ENCODE assay signal across 22 cellular contexts in the genomic region with DNA sequence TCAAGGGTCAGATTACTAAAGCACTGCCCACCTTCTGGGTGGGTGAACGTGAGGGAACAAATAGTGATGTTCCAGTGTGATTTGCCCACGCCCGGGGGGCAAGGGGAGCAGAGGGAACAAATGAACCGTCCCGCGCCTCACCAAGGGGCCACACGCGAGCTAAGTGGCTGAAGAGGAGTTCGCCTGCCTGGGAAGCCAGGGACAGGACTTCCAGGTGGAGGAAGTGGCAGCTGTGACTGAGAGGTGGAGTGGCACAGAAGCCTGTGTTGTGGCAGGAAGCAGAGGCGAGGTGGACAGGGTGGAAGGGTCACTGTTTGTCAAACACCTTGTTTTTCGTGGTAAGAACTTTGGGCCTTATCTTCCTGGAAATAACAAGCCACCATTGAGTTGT. TPM values are rescaled to one million over a fixed set of nuclear protein-coding genes. Genes with fewer than 3 reads are reported as not detected.
DNase-seq lines count a peak whose midpoint lies in the region; ATAC-seq and TF ChIP-seq lines count a peak whose summit lies in the region.
"Had no signal": no experiment of that assay in that cellular context is flagged by ENCODE, and none has a peak within 500 bp of the region (broad histone marks: within the 10 kb centered on the region; RNA-seq: fewer than 3 reads in every experiment).

No MANE protein-coding gene starts in this region.

- H3K79me2 ChIP-seq in neural progenitor cell (ENCODE audit: low read depth) (no peaks in the 10 kb centered on the region), OCI-LY7 (ENCODE audit: insufficient read depth, low read depth, low read length) (no peaks in the 10 kb centered on the region)

- H3K4me1 Mint-ChIP-seq in WTC11 (peaks cover 40% of the 10 kb centered on the region), neural progenitor cell (peaks cover 25% of the 10 kb centered on the region)

- TF ChIP-seq CTCF in WTC11 (IDR thresholded peaks at IDR 0.05) = no peak
- TF ChIP-seq CTCF in neural progenitor cell (IDR thresholded peaks at IDR 0.05) = no peak
- TF ChIP-seq CTCF in sigmoid colon (IDR thresholded peaks at IDR 0.05) = no peak
- no peak for TF ChIP-seq CTCF in OCI-LY7 (conservative IDR thresholded peaks at IDR 0.05; ENCODE audit: low read length)

- H3F3A ChIP-seq in neural progenitor cell (ENCODE audit: low read depth) = peaks cover 13% of the 10 kb centered on the region

- H3K27ac Mint-ChIP-seq in WTC11 = peak overlapping the region; percentile 24; the same call in 1 of the 2 replicates
- no peak overlapping the region for H3K27ac Mint-ChIP-seq in neural progenitor cell
- H3K27ac Mint-ChIP-seq: HFFc6 had no signal

- ATAC-seq in WTC11 = no peak
- ATAC-seq in HG02973 (IDR thresholded peaks at IDR 0.05; ENCODE audit: unreplicated experiment) = no peak

- H2AFZ ChIP-seq in neural progenitor cell (replicated peaks) (peak overlapping the region; percentile 99), OCI-LY7 (ENCODE audit: low read length) (no peak overlapping the region)

- H4K20me1 ChIP-seq in neural progenitor cell (ENCODE audit: low read depth) (no peaks in the 10 kb centered on the region), OCI-LY7 (ENCODE audit: insufficient read depth, low read length) (no peaks in the 10 kb centered on the region)

- H3K4me3 Mint-ChIP-seq in WTC11 (no peak overlapping the region), neural progenitor cell (no peak overlapping the region)
- H3K4me3 Mint-ChIP-seq: HFFc6 had no signal

- H3K9me2 ChIP-seq in OCI-LY7 (ENCODE audit: insufficient read depth, low read length) = no peaks in the 10 kb centered on the region

- intact Hi-C loops in sigmoid colon (cut with DNase I) = no loop called here
- intact Hi-C loops in OCI-LY7 (cut with micrococcal nuclease; ENCODE audit: unreplicated experiment) = no loop called here

- no peak overlapping the region for H3K4me3 ChIP-seq in neural progenitor cell
- no peak overlapping the region for H3K4me3 ChIP-seq in sigmoid colon
- no peak overlapping the region for H3K4me3 ChIP-seq in OCI-LY7 (ENCODE audit: low read depth, low read length, poor library complexity, severe bottlenecking)
- H3K4me3 ChIP-seq: HAP-1, SJSA1 had no signal

- H3K27ac ChIP-seq in neural progenitor cell (no peak overlapping the region), sigmoid colon (peak overlapping the region in 3 of 4 donors; percentile 64 to 72 (median 72)), OCI-LY7 (ENCODE audit: low read depth, low read length, poor library complexity, severe bottlenecking) (no peak overlapping the region)
- H3K27ac ChIP-seq: 22Rv1, SJSA1 had no signal

- no peaks in the 10 kb centered on the region; the same call in 1 of the 2 replicates for H3K36me3 Mint-ChIP-seq in WTC11
- H3K36me3 Mint-ChIP-seq in neural progenitor cell = no peaks in the 10 kb centered on the region

- H3K4me1 ChIP-seq in neural progenitor cell (peaks cover 14% of the 10 kb centered on the region), sigmoid colon (peaks cover 0 to 29% (median 15%) of the 10 kb centered on the region in 4 donors), OCI-LY7 (ENCODE audit: insufficient read depth, low read length, poor library complexity, severe bottlenecking) (peaks cover 8% of the 10 kb centered on the region)
- H3K4me1 ChIP-seq: BE2C, HAP-1 had no signal

- POLR2A ChIA-PET in WTC11 (lab: Charles Lee) = no interaction called here
- POLR2A ChIA-PET in OCI-LY7 (lab: Charles Lee) = interaction anchor here (1.2 kb wide), 1 partner anchor 9 kb away, joined by 4 read pairs; a partner anchor contains a TSS

- no peak overlapping the region for H3K9ac ChIP-seq in neural progenitor cell

- no peak for TF ChIP-seq POLR2A in sigmoid colon (IDR thresholded peaks at IDR 0.05)

- H3K27me3 Mint-ChIP-seq in WTC11 (ENCODE audit: low read depth) (no peaks in the 10 kb centered on the region), neural progenitor cell (ENCODE audit: insufficient read depth, low read depth) (peaks cover 6% of the 10 kb centered on the region)

- no peaks in the 10 kb centered on the region for H3K36me3 ChIP-seq in neural progenitor cell
- no peaks in the 10 kb centered on the region for H3K36me3 ChIP-seq in sigmoid colon
- H3K36me3 ChIP-seq in OCI-LY7 (ENCODE audit: insufficient read depth, low read length) = no peaks in the 10 kb centered on the region
- H3K36me3 ChIP-seq: BE2C, HAP-1, SJSA1 had no signal

- DNase-seq in DMS53 (lab: John Stamatoyannopoulos, UW) = peak; percentile 26
- no peak for DNase-seq in DMS53 treated with DMSO at 0.1 percent for 48 hours (lab: John Stamatoyannopoulos, UW; ENCODE audit: unreplicated experiment)
- DNase-seq in WTC11 (ENCODE audit: low spot score) = no peak
- DNase-seq in neural progenitor cell (ENCODE audit: low spot score) = no peak
- DNase-seq in sigmoid colon = no peak
- DNase-seq in OCI-LY7 (ENCODE audit: low spot score) = no peak
- DNase-seq in activated gamma-delta T cell treated with Interleukin-2 at 50 U/mL for 16 hours = no peak
- DNase-seq: ACHN, BE2C, Calu3, HFFc6, KBM-7, MM.1S, NCI-H2029, NCI-H446 treated with DMSO at 0.1 percent for 48 hours, NCI-H526, Right ventricle myocardium superior, RPMI8226 had no signal

- 88 to 95% methylated on average over 11 of the region's 11 CpGs for whole genome bisulfite sequencing in sigmoid colon, 2 donors

- no peak for TF ChIP-seq EP300 in sigmoid colon (IDR thresholded peaks at IDR 0.05)

- H3K9me3 ChIP-seq in neural progenitor cell (ENCODE audit: low read depth) (no peaks in the 10 kb centered on the region), sigmoid colon (no peaks in the 10 kb centered on the region), OCI-LY7 (ENCODE audit: low read length) (no peaks in the 10 kb centered on the region)
- H3K9me3 ChIP-seq: BE2C, HAP-1, SJSA1 had no signal

- CTCF ChIA-PET in WTC11 (lab: Charles Lee) (no interaction called here), OCI-LY7 (lab: Charles Lee; ENCODE audit: unreplicated experiment) (no interaction called here)

- H3K27me3 ChIP-seq in neural progenitor cell (no peaks in the 10 kb centered on the region), sigmoid colon (no peaks in the 10 kb centered on the region)
- H3K27me3 ChIP-seq: BE2C, SJSA1 had no signal

- no TSS peak for BruUV-seq in OCI-LY7 (replicated peaks; lab: Mats Ljungman, UMichigan)

- H3K4me2 ChIP-seq in neural progenitor cell (no peak overlapping the region), OCI-LY7 (ENCODE audit: low read length) (no peak overlapping the region)

- H3K9me3 Mint-ChIP-seq in WTC11 (peaks cover 9% of the 10 kb centered on the region; the same call in 1 of the 2 replicates), neural progenitor cell (peaks cover 9% of the 10 kb centered on the region)
- H3K9me3 Mint-ChIP-seq: HFFc6 had no signal

TF ChIP-seq in WTC11, 78 proteins besides CTCF, POLR2A, EP300 and RAD21 (continues in another document):
- TF ChIP-seq TP53 (CRISPR knock-in tag; IDR thresholded peaks at IDR 0.05) (no peak), CREB1 (CRISPR knock-in tag; IDR thresholded peaks at IDR 0.05) (no peak), TEAD1 (CRISPR knock-in tag; IDR thresholded peaks at IDR 0.05) (no peak), ZNF263 (CRISPR knock-in tag; IDR thresholded peaks at IDR 0.05; ENCODE audit: low read depth) (no peak), NR2C2 (CRISPR knock-in tag; IDR thresholded peaks at IDR 0.05) (no peak), GTF2I (CRISPR knock-in tag; conservative IDR thresholded peaks at IDR 0.05) (no peak), ELF4 (CRISPR knock-in tag; IDR thresholded peaks at IDR 0.05; ENCODE audit: low read depth) (no peak), MXD4 (CRISPR knock-in tag; IDR thresholded peaks at IDR 0.05; ENCODE audit: borderline replicate concordance) (no peak)
- TF ChIP-seq, protein P1, sequence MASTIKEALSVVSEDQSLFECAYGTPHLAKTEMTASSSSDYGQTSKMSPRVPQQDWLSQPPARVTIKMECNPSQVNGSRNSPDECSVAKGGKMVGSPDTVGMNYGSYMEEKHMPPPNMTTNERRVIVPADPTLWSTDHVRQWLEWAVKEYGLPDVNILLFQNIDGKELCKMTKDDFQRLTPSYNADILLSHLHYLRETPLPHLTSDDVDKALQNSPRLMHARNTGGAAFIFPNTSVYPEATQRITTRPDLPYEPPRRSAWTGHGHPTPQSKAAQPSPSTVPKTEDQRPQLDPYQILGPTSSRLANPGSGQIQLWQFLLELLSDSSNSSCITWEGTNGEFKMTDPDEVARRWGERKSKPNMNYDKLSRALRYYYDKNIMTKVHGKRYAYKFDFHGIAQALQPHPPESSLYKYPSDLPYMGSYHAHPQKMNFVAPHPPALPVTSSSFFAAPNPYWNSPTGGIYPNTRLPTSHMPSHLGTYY (CRISPR knock-in tag; IDR thresholded peaks at IDR 0.05) = no peak
- TF ChIP-seq, protein P2, sequence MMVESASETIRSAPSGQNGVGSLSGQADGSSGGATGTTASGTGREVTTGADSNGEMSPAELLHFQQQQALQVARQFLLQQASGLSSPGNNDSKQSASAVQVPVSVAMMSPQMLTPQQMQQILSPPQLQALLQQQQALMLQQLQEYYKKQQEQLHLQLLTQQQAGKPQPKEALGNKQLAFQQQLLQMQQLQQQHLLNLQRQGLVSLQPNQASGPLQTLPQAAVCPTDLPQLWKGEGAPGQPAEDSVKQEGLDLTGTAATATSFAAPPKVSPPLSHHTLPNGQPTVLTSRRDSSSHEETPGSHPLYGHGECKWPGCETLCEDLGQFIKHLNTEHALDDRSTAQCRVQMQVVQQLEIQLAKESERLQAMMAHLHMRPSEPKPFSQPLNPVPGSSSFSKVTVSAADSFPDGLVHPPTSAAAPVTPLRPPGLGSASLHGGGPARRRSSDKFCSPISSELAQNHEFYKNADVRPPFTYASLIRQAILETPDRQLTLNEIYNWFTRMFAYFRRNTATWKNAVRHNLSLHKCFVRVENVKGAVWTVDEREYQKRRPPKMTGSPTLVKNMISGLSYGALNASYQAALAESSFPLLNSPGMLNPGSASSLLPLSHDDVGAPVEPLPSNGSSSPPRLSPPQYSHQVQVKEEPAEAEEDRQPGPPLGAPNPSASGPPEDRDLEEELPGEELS (CRISPR knock-in tag; IDR thresholded peaks at IDR 0.05) = no peak

RNA-seq across cellular contexts. Expression of a gene that starts 9.0 kb away (rescaled TPM):
- total RNA-seq in WTC11 (2021) (29.5 to 44.5 TPM (median 31.4 TPM) in 3 replicates), neural progenitor cell (ENCODE audit: low replicate concordance) (13.5 and 15.7 TPM in 2 replicates), sigmoid colon (1,000 to 10,000 TPM in 1 of 4 donors, 100 to 1,000 TPM in 3; 849 to 1,032 (median 869) TPM), OCI-LY7 (2022) (43.5 and 46.7 TPM in 2 replicates)
- 10 to 100 TPM in 2 of 3 donors, 1 to 10 TPM in 1; 7.9 to 26.9 (median 15.6) TPM for polyA plus RNA-seq in sigmoid colon
- 33.2 and 34.7 TPM in 2 replicates for total RNA-seq in OCI-LY7 (2014; rRNA removed; shearing (Covaris generic))

Comparison
In these comparisons a context has a peak if more than half of its experiments do, and no peak if none do; other contexts are left out.
1. H3K27ac ChIP-seq: peak in sigmoid colon (3 of 4); none in neural progenitor cell (single experiment) and OCI-LY7 (single experiment).
2. RNA of a gene that starts 9.0 kb away (total RNA-seq): 849 to 1,032 TPM in sigmoid colon; 29.5 to 44.5 TPM in WTC11, 33.2 to 46.7 TPM in OCI-LY7 and 13.5 to 15.7 TPM in neural progenitor cell; every median in the first group is over 10 times any median in the second.